20 cellular contexts compared by ENCODE assay signal in the genomic region with DNA sequence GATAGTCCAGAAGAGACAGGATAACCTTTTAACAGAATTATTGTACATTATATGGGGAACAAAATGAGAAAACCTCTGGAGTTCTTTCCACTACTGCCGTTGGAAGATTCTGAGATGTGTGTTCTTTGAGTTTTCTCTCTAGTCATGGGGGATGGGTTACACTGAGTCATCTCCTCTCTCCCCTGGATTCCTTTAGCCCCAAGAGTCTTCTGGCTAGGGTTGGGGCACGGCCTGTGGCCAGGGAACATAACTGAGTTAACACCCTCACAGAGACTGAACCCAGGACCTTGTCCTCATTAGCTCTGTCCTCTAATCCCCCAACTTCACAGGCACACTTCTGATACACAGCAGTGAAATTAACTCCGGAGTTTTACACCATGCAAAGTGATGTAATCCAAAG.
"Had no signal": no experiment of that assay in that cellular context is flagged by ENCODE, and none has a peak within 500 bp of the region (broad histone marks: within the 10 kb centered on the region; RNA-seq: fewer than 3 reads in every experiment).

No MANE protein-coding gene starts in this region.

- ATAC-seq: activated naive CD4-positive, alpha-beta T cell treated with anti-CD3 and anti-CD28 coated beads, Interleukin-2, amount 50 U/mL, for 72 hours; activated T-helper 17 cell treated with anti-CD3 and anti-CD28 coated beads, Interleukin-2, amount 50 U/mL, for 72 hours; esophagus mucosa; left colon; mucosa of descending colon; naive thymus-derived CD4-positive, alpha-beta T cell; WTC11 had no signal

- H3K27me3 ChIP-seq: neural progenitor cell, suprapubic skin, transverse colon, vagina had no signal

- H3K36me3 ChIP-seq: neural progenitor cell, suprapubic skin, transverse colon, vagina had no signal

- H3K27ac ChIP-seq: neural progenitor cell, suprapubic skin, transverse colon, vagina had no signal

- DNase-seq: activated T-cell treated with anti-CD3 and anti-CD28 coated beads, Interleukin-2, amount 50 U/mL, for 1 hour; aorta; effector memory CD4-positive, alpha-beta T cell; hypothalamus; islet precursor cell; left colon; mesenchymal stem cell; mucosa of descending colon; naive thymus-derived CD4-positive, alpha-beta T cell; posterior cingulate gyrus; stimulated activated CD4-positive, alpha-beta T cell treated with anti-CD3 and anti-CD28 coated beads, Interleukin-4, amount 100 ng/mL, for 4 hours; T-helper 1 cell; transverse colon had no signal

- H3K4me3 ChIP-seq: mucosa of descending colon, neural progenitor cell, suprapubic skin, transverse colon, vagina had no signal

- H3K4me1 ChIP-seq: neural progenitor cell, suprapubic skin, transverse colon, vagina had no signal

- H2AFZ ChIP-seq: neural progenitor cell had no signal

- H3K9me3 ChIP-seq: mucosa of descending colon, suprapubic skin, transverse colon, vagina had no signal

- H3K4me2 ChIP-seq: neural progenitor cell had no signal

- H3K9ac ChIP-seq: neural progenitor cell had no signal
